ENCODE assay signal across 2 cellular contexts in the genomic region with DNA sequence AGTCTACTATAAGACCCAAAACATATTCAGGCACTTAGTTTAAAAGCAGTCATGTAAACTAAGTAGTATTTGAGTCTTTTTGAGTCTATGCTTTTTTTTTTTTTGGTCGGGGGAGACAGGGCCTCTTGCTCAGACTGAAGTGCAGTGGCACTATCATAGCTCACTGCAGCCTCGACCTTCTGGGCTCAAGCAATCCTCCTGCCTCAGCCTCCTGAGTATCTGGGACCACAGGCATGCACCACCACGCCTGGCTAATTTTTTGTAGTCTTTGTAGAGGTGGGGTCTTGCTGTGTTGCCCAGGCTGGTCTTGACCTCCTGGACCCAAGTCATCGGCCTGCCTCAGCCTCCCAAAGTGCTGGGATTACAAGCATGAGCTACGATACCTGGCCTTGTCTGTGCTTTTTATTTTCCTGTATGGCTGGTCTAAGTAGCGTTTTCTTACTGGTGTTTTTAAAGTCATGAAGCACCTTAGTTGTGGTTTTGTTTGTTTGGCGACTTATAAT.
A peak's percentile ranks its signal among the peaks of the same experiment; 100 is the strongest.
TF ChIP-seq lines count a peak whose summit lies in the region.

No MANE protein-coding gene starts in this region.

TF ChIP-seq in K562, 482 proteins besides CTCF, POLR2A, EP300 and RAD21:
- TF ChIP-seq ZNF121 (CRISPR knock-in tag; conservative IDR thresholded peaks at IDR 0.05): peak; percentile 79

TF ChIP-seq in HepG2, 621 proteins besides CTCF, POLR2A, EP300 and RAD21:
- peak; percentile 70 for TF ChIP-seq ZMYM3 (CRISPR knock-in tag; IDR thresholded peaks at IDR 0.05)
- 0 out of 2 replicates have a peak, but pooled peaks have one; percentile 37 for TF ChIP-seq ZNF362 (CRISPR knock-in tag; IDR thresholded peaks at IDR 0.05; ENCODE audit: borderline replicate concordance)
- TF ChIP-seq NFKBIZ (CRISPR knock-in tag; IDR thresholded peaks at IDR 0.05): 0 out of 2 replicates have a peak, but pooled peaks have one; percentile 11
- TF ChIP-seq BRD4 (CRISPR knock-in tag; IDR thresholded peaks at IDR 0.05): 0 out of 2 replicates have a peak, but pooled peaks have one; percentile 29
- TF ChIP-seq ZNF121 (CRISPR knock-in tag; IDR thresholded peaks at IDR 0.05): peak; percentile 98
- TF ChIP-seq, protein P1, sequence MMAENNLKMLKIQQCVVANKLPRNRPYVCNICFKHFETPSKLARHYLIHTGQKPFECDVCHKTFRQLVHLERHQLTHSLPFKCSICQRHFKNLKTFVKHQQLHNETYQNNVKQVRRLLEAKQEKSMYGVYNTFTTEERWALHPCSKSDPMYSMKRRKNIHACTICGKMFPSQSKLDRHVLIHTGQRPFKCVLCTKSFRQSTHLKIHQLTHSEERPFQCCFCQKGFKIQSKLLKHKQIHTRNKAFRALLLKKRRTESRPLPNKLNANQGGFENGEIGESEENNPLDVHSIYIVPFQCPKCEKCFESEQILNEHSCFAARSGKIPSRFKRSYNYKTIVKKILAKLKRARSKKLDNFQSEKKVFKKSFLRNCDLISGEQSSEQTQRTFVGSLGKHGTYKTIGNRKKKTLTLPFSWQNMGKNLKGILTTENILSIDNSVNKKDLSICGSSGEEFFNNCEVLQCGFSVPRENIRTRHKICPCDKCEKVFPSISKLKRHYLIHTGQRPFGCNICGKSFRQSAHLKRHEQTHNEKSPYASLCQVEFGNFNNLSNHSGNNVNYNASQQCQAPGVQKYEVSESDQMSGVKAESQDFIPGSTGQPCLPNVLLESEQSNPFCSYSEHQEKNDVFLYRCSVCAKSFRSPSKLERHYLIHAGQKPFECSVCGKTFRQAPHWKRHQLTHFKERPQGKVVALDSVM (CRISPR knock-in tag; IDR thresholded peaks at IDR 0.05): peak; percentile 95
- TF ChIP-seq KDM5B (CRISPR knock-in tag; IDR thresholded peaks at IDR 0.05; ENCODE audit: borderline replicate concordance): peak; percentile 22; the same call in 1 of the 2 replicates
